15 cellular contexts compared by ENCODE assay signal in the genomic region with DNA sequence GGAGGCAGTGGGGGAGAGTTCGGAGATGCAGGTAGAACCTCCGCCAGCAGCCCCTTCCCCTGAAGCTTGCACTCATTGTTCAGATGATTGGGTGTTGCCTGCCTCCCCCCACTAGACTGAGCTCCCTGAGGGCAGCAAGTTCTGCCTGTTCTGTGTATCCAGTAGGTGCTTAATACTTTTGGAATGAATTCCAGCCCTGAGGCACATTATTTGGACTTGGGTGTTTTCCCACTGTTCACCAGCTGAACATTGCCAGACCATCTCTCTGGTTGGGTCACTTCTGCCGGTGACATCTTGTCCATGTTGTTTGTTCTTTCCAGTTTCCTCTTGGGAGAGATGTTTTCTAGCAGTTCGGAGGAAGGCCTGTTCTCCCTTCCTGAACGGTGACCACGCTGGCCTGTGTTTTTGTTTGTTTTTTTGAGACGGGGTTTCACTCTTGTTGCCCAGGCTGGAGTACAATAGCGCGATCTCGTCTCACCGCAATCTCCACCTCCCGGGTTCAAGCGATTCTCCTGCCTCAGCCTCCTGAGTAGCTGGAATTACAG. TPM values are rescaled to one million over a fixed set of nuclear protein-coding genes. Genes with fewer than 3 reads are reported as not detected.
DNase-seq lines count a peak whose midpoint lies in the region; ATAC-seq, FAIRE-seq and TF ChIP-seq lines count a peak whose summit lies in the region.
"Had no signal": no experiment of that assay in that cellular context is flagged by ENCODE, and none has a peak within 500 bp of the region (broad histone marks: within the 10 kb centered on the region; RNA-seq: fewer than 3 reads in every experiment).

No MANE protein-coding gene starts in this region.

- H3K27me3 ChIP-seq in bronchial epithelial cell (ENCODE audit: control insufficient read depth, insufficient read depth, low read length), result no peaks in the 10 kb centered on the region
- H3K27me3 ChIP-seq in duodenal mucosa (ENCODE audit: control insufficient read depth in 1 of 2, insufficient read depth in 2 of 2, low read length in 2 of 2), result no peaks in the 10 kb centered on the region
- H3K27me3 ChIP-seq in skeletal muscle tissue (ENCODE audit: control insufficient read depth in 3 of 3, insufficient read depth in 3 of 3, low read length in 3 of 3), result no peaks in the 10 kb centered on the region

- H3K27ac ChIP-seq in duodenal mucosa (ENCODE audit: low read depth, low read length) (peak overlapping the region; percentile 2), skeletal muscle tissue (ENCODE audit: low read depth, low read length) (peak overlapping the region; percentile 70)
- H3K27ac ChIP-seq: PC-9 had no signal

- no peaks in the 10 kb centered on the region for H3K36me3 Mint-ChIP-seq in natural killer cell treated with Interleukin-12 subunit alpha and Interleukin-12 subunit beta and Interleukin-15 and Interleukin-18, amount 100 ng/mL, for 72 hours

- H3K27me3 Mint-ChIP-seq in natural killer cell treated with Interleukin-12 subunit alpha and Interleukin-12 subunit beta and Interleukin-15 and Interleukin-18, amount 100 ng/mL, for 72 hours, result no peaks in the 10 kb centered on the region
- H3K27me3 Mint-ChIP-seq: B cell; CD8-positive, alpha-beta memory T cell had no signal

- FAIRE-seq in bronchial epithelial cell (lab: Jason Lieb, UNC), result peak; percentile 47

- no peak for ATAC-seq in natural killer cell treated with Interleukin-12 subunit alpha and Interleukin-12 subunit beta and Interleukin-15 and Interleukin-18, amount 100 ng/mL, for 72 hours

- H3K4me3 ChIP-seq in bronchial epithelial cell (ENCODE audit: low read depth, low read length) (no peak overlapping the region), duodenal mucosa (ENCODE audit: low read depth in 1 of 2, low read length in 2 of 2) (no peak overlapping the region), skeletal muscle tissue (ENCODE audit: low read length in 3 of 3) (no peak overlapping the region)
- H3K4me3 ChIP-seq: HAP-1, PC-9 had no signal

- peaks cover 0 to 4% of the 10 kb centered on the region in 2 donors for H3K9me3 ChIP-seq in duodenal mucosa (ENCODE audit: control insufficient read depth in 1 of 2, low read length in 2 of 2)
- no peaks in the 10 kb centered on the region for H3K9me3 ChIP-seq in skeletal muscle tissue (ENCODE audit: control insufficient read depth in 3 of 3, low read length in 3 of 3)
- H3K9me3 ChIP-seq: HAP-1 had no signal

- H3K9me3 Mint-ChIP-seq in natural killer cell treated with Interleukin-12 subunit alpha and Interleukin-12 subunit beta and Interleukin-15 and Interleukin-18, amount 100 ng/mL, for 72 hours, result no peaks in the 10 kb centered on the region

- DNase-seq in bronchial epithelial cell (ENCODE audit: low read depth) (no peak), lung microvascular endothelial cell (ENCODE audit: low read depth in 2 of 2) (peak; percentile 59 to 72), dedifferentiated amniotic fluid mesenchymal stem cell (ENCODE audit: extremely low spot score) (no peak)
- DNase-seq in central memory CD4-positive, alpha-beta T cell, result no peak
- no peak for DNase-seq in natural killer cell treated with Interleukin-12 subunit alpha and Interleukin-12 subunit beta and Interleukin-15 and Interleukin-18, amount 100 ng/mL, for 72 hours (ENCODE audit: low spot score)
- DNase-seq: CD8-positive, alpha-beta memory T cell; NCI-H187 treated with DMSO at 0.1 percent for 48 hours; NCI-H2171; NCI-H446 treated with DMSO at 0.1 percent for 48 hours; NCI-H748 treated with DMSO at 0.1 percent for 48 hours; PC-9 had no signal

- no peak overlapping the region for H3K4me3 Mint-ChIP-seq in natural killer cell treated with Interleukin-12 subunit alpha and Interleukin-12 subunit beta and Interleukin-15 and Interleukin-18, amount 100 ng/mL, for 72 hours
- H3K4me3 Mint-ChIP-seq: B cell; CD8-positive, alpha-beta memory T cell had no signal

- no peak overlapping the region for H3K27ac Mint-ChIP-seq in natural killer cell treated with Interleukin-12 subunit alpha and Interleukin-12 subunit beta and Interleukin-15 and Interleukin-18, amount 100 ng/mL, for 72 hours
- H3K27ac Mint-ChIP-seq: B cell; CD8-positive, alpha-beta memory T cell had no signal

- no peak overlapping the region for H3K9ac ChIP-seq in duodenal mucosa (ENCODE audit: low read depth in 1 of 2, low read length in 2 of 2)
- no peak overlapping the region for H3K9ac ChIP-seq in skeletal muscle tissue (ENCODE audit: low read depth in 1 of 3, low read length in 3 of 3)

- H3K4me1 Mint-ChIP-seq in natural killer cell treated with Interleukin-12 subunit alpha and Interleukin-12 subunit beta and Interleukin-15 and Interleukin-18, amount 100 ng/mL, for 72 hours (ENCODE audit: low read depth in 2 of 2), result no peaks in the 10 kb centered on the region
- H3K4me1 Mint-ChIP-seq: CD8-positive, alpha-beta memory T cell had no signal

- H3K36me3 ChIP-seq in bronchial epithelial cell (ENCODE audit: control insufficient read depth, insufficient read depth, low read length), result peaks cover 4% of the 10 kb centered on the region
- peaks cover 0 to 3% of the 10 kb centered on the region in 2 donors for H3K36me3 ChIP-seq in duodenal mucosa (ENCODE audit: control insufficient read depth in 1 of 2, insufficient read depth in 2 of 2, low read length in 2 of 2)
- no peaks in the 10 kb centered on the region for H3K36me3 ChIP-seq in skeletal muscle tissue (ENCODE audit: control insufficient read depth in 3 of 3, insufficient read depth in 3 of 3, low read length in 3 of 3)
- H3K36me3 ChIP-seq: HAP-1 had no signal

- TF ChIP-seq CTCF in bronchial epithelial cell (IDR thresholded peaks at IDR 0.05; ENCODE audit: insufficient read depth, low read length, severe bottlenecking), result no peak

- peaks cover 23 to 53% of the 10 kb centered on the region in 2 donors for H3K4me1 ChIP-seq in duodenal mucosa (ENCODE audit: control insufficient read depth in 1 of 2, insufficient read depth in 2 of 2, low read length in 2 of 2)
- peaks cover 32 to 48% (median 40%) of the 10 kb centered on the region in 3 donors for H3K4me1 ChIP-seq in skeletal muscle tissue (ENCODE audit: control insufficient read depth in 3 of 3, insufficient read depth in 3 of 3, low read length in 3 of 3)
- H3K4me1 ChIP-seq: HAP-1 had no signal

RNA-seq across cellular contexts. Expression of a gene that starts 48.7 kb away (rescaled TPM):
- total RNA-seq in bronchial epithelial cell (17.6 and 28.9 TPM in 2 replicates), lung microvascular endothelial cell (20.0 and 21.6 TPM in 2 replicates), skeletal muscle tissue (6.3 TPM)
- total RNA-seq in natural killer cell treated with Interleukin-12 subunit alpha and Interleukin-12 subunit beta and Interleukin-15 and Interleukin-18, amount 100 ng/mL, for 72 hours, result 1 to 10 TPM in 1 of 2 donors, under 1 TPM in 1; 0.78 to 1.4 TPM

Comparison
In these comparisons a context has a peak if more than half of its experiments do, and no peak if none do; other contexts are left out.
1. DNase-seq: peak in lung microvascular endothelial cell (2 of 2); none in bronchial epithelial cell (single experiment), dedifferentiated amniotic fluid mesenchymal stem cell (single experiment), central memory CD4-positive, alpha-beta T cell (single experiment) and natural killer cell treated with Interleukin-12 subunit alpha and Interleukin-12 subunit beta and Interleukin-15 and Interleukin-18, amount 100 ng/mL, for 72 hours (single experiment).